Comparison of ENCODE assay signal across 30 cellular contexts in genomic region chr3:129985113-129985512, GRCh38. TPM values are rescaled to one million over a fixed set of nuclear protein-coding genes. Genes with fewer than 3 reads are reported as not detected.
DNase-seq lines count a peak whose midpoint lies in the region; ATAC-seq and TF ChIP-seq lines count a peak whose summit lies in the region.
"Had no signal": no experiment of that assay in that cellular context is flagged by ENCODE, and none has a peak within 500 bp of the region (broad histone marks: within the 10 kb centered on the region; RNA-seq: fewer than 3 reads in every experiment).

No MANE protein-coding gene starts in this region.

- intact Hi-C loops in Right ventricle myocardium inferior (cut with DNase I) = no loop called here
- intact Hi-C loops in cardiac septum (cut with DNase I) = no loop called here
- intact Hi-C loops in upper lobe of right lung (cut with DNase I) = no loop called here
- intact Hi-C loops in naive thymus-derived CD4-positive, alpha-beta T cell (cut with micrococcal nuclease) = no loop called here

- POLR2A ChIA-PET in naive thymus-derived CD4-positive, alpha-beta T cell (lab: Charles Lee) = no interaction called here

- H3K27ac ChIP-seq in upper lobe of right lung = no peak overlapping the region
- H3K27ac ChIP-seq in naive thymus-derived CD4-positive, alpha-beta T cell (ENCODE audit: low read depth, low read length) = no peak overlapping the region
- H3K27ac ChIP-seq: BLaER1 treated with 17β-estradiol and CSF1 and Interleukin-3, amounts not matched to agents 10 nM and 100 nM; dorsolateral prefrontal cortex; parathyroid adenoma; SJCRH30; upper lobe of left lung had no signal

- CTCF ChIA-PET in naive thymus-derived CD4-positive, alpha-beta T cell (lab: Charles Lee) = no interaction called here

- no peaks in the 10 kb centered on the region for H3K36me3 Mint-ChIP-seq in naive thymus-derived CD4-positive, alpha-beta T cell
- H3K36me3 Mint-ChIP-seq: activated CD8-positive, alpha-beta memory T cell treated with anti-CD3 and anti-CD28 coated beads, Interleukin-2, amount 10 ng/mL, durations not matched to agents 7 days and 5 days; activated naive CD4-positive, alpha-beta T cell treated with anti-CD3 and anti-CD28 coated beads, Interleukin-2, amount 50 U/mL, for 24 hours; mesothelial cell of epicardium; natural killer cell treated with Interleukin-12 subunit alpha and Interleukin-12 subunit beta and Interleukin-15 and Interleukin-18, amount 100 ng/mL, for 72 hours had no signal

- no peaks in the 10 kb centered on the region for H3K36me3 ChIP-seq in upper lobe of right lung
- no peaks in the 10 kb centered on the region for H3K36me3 ChIP-seq in naive thymus-derived CD4-positive, alpha-beta T cell (ENCODE audit: control insufficient read depth in 2 of 3, insufficient read depth in 3 of 3, low read length in 3 of 3)
- H3K36me3 ChIP-seq: BLaER1 treated with 17β-estradiol and CSF1 and Interleukin-3, amounts not matched to agents 10 nM and 100 nM; SJCRH30; upper lobe of left lung had no signal

- ATAC-seq in Right ventricle myocardium inferior (peak; percentile 76), upper lobe of right lung (no peak)
- no peak for ATAC-seq in naive thymus-derived CD4-positive, alpha-beta T cell
- ATAC-seq: activated CD8-positive, alpha-beta memory T cell treated with anti-CD3 and anti-CD28 coated beads, Interleukin-2, amount 10 ng/mL, durations not matched to agents 7 days and 5 days; natural killer cell treated with Interleukin-12 subunit alpha and Interleukin-12 subunit beta and Interleukin-15 and Interleukin-18, amount 100 ng/mL, for 72 hours; sciatic nerve; T-helper 17 cell had no signal

- no peak overlapping the region for H3K4me3 Mint-ChIP-seq in naive thymus-derived CD4-positive, alpha-beta T cell
- H3K4me3 Mint-ChIP-seq: activated CD8-positive, alpha-beta memory T cell treated with anti-CD3 and anti-CD28 coated beads, Interleukin-2, amount 10 ng/mL, durations not matched to agents 7 days and 5 days; activated naive CD4-positive, alpha-beta T cell treated with anti-CD3 and anti-CD28 coated beads, Interleukin-2, amount 50 U/mL, for 24 hours; mesothelial cell of epicardium; natural killer cell treated with Interleukin-12 subunit alpha and Interleukin-12 subunit beta and Interleukin-15 and Interleukin-18, amount 100 ng/mL, for 72 hours; T-helper 17 cell had no signal

- no peaks in the 10 kb centered on the region for H3K4me1 ChIP-seq in upper lobe of right lung
- no peaks in the 10 kb centered on the region for H3K4me1 ChIP-seq in naive thymus-derived CD4-positive, alpha-beta T cell (ENCODE audit: control insufficient read depth in 2 of 2, insufficient read depth in 2 of 2, low read length in 2 of 2)
- H3K4me1 ChIP-seq: BLaER1 treated with 17β-estradiol and CSF1 and Interleukin-3, amounts not matched to agents 10 nM and 100 nM; parathyroid adenoma; upper lobe of left lung had no signal

- no peak for TF ChIP-seq CTCF in upper lobe of right lung (IDR thresholded peaks at IDR 0.05)

- H3K4me3 ChIP-seq in upper lobe of right lung = no peak overlapping the region
- no peak overlapping the region for H3K4me3 ChIP-seq in naive thymus-derived CD4-positive, alpha-beta T cell (ENCODE audit: low read length)
- H3K4me3 ChIP-seq: BLaER1 treated with 17β-estradiol and CSF1 and Interleukin-3, amounts not matched to agents 10 nM and 100 nM; dorsolateral prefrontal cortex; SJCRH30; upper lobe of left lung had no signal

- H3K9me3 Mint-ChIP-seq in naive thymus-derived CD4-positive, alpha-beta T cell = peaks cover 0 to 4% (median 0%) of the 10 kb centered on the region in 11 donors
- H3K9me3 Mint-ChIP-seq: activated naive CD4-positive, alpha-beta T cell treated with anti-CD3 and anti-CD28 coated beads, Interleukin-2, amount 50 U/mL, for 24 hours; mesothelial cell of epicardium; natural killer cell treated with Interleukin-12 subunit alpha and Interleukin-12 subunit beta and Interleukin-15 and Interleukin-18, amount 100 ng/mL, for 72 hours had no signal

- H3K27me3 ChIP-seq in upper lobe of right lung = peaks cover 3% of the 10 kb centered on the region
- no peaks in the 10 kb centered on the region for H3K27me3 ChIP-seq in naive thymus-derived CD4-positive, alpha-beta T cell (ENCODE audit: control insufficient read depth in 2 of 2, insufficient read depth in 2 of 2, low read length in 2 of 2)
- H3K27me3 ChIP-seq: BLaER1 treated with 17β-estradiol and CSF1 and Interleukin-3, amounts not matched to agents 10 nM and 100 nM; upper lobe of left lung had no signal

- H3K27me3 Mint-ChIP-seq in naive thymus-derived CD4-positive, alpha-beta T cell = peaks cover 0 to 10% (median 7%) of the 10 kb centered on the region in 5 donors
- H3K27me3 Mint-ChIP-seq: activated naive CD4-positive, alpha-beta T cell treated with anti-CD3 and anti-CD28 coated beads, Interleukin-2, amount 50 U/mL, for 24 hours had no signal

- H3K27ac Mint-ChIP-seq in naive thymus-derived CD4-positive, alpha-beta T cell = no peak overlapping the region
- H3K27ac Mint-ChIP-seq: activated CD8-positive, alpha-beta memory T cell treated with anti-CD3 and anti-CD28 coated beads, Interleukin-2, amount 10 ng/mL, durations not matched to agents 7 days and 5 days; activated naive CD4-positive, alpha-beta T cell treated with anti-CD3 and anti-CD28 coated beads, Interleukin-2, amount 50 U/mL, for 24 hours; mesothelial cell of epicardium; natural killer cell treated with Interleukin-12 subunit alpha and Interleukin-12 subunit beta and Interleukin-15 and Interleukin-18, amount 100 ng/mL, for 72 hours; T-helper 17 cell had no signal

- DNase-seq in Right ventricle myocardium inferior (ENCODE audit: missing footprints) = peak; percentile 71
- DNase-seq in cardiac septum (ENCODE audit: low spot score) = no peak
- DNase-seq in NCI-H146 treated with DMSO at 0.1 percent for 48 hours (lab: John Stamatoyannopoulos, UW; ENCODE audit: unreplicated experiment) = peak; percentile 30
- peak; percentile 70 for DNase-seq in NCI-H69 (lab: John Stamatoyannopoulos, UW)
- peak; percentile 34 for DNase-seq in upper lobe of right lung
- no peak for DNase-seq in superior temporal gyrus (ENCODE audit: extremely low spot score)
- no peak for DNase-seq in NCI-H1048 (lab: John Stamatoyannopoulos, UW)
- DNase-seq in naive thymus-derived CD4-positive, alpha-beta T cell = no peak
- DNase-seq: activated CD4-positive, alpha-beta T cell treated with anti-CD3 and anti-CD28 coated beads for 48 hours; activated CD8-positive, alpha-beta memory T cell treated with anti-CD3 and anti-CD28 coated beads, Interleukin-2, amount 10 ng/mL, durations not matched to agents 7 days and 5 days; anterior cingulate cortex; central memory CD4-positive, alpha-beta T cell; dorsolateral prefrontal cortex; NCI-H774; SJCRH30; stimulated activated CD4-positive, alpha-beta T cell treated with anti-CD3 and anti-CD28 coated beads, Interleukin-15, amount 100 ng/mL, for 24 hours; stimulated activated CD8-positive, alpha-beta memory T cell treated with anti-CD3 and anti-CD28 coated beads, Interleukin-4, amount 100 ng/mL, for 48 hours; T-helper 17 cell; upper lobe of left lung had no signal

- no peaks in the 10 kb centered on the region for H3K4me1 Mint-ChIP-seq in naive thymus-derived CD4-positive, alpha-beta T cell
- H3K4me1 Mint-ChIP-seq: activated CD8-positive, alpha-beta memory T cell treated with anti-CD3 and anti-CD28 coated beads, Interleukin-2, amount 10 ng/mL, durations not matched to agents 7 days and 5 days; activated naive CD4-positive, alpha-beta T cell treated with anti-CD3 and anti-CD28 coated beads, Interleukin-2, amount 50 U/mL, for 24 hours had no signal

- no peaks in the 10 kb centered on the region for H3K9me3 ChIP-seq in upper lobe of right lung
- no peaks in the 10 kb centered on the region for H3K9me3 ChIP-seq in naive thymus-derived CD4-positive, alpha-beta T cell (ENCODE audit: control insufficient read depth in 2 of 3, low read length in 3 of 3)
- H3K9me3 ChIP-seq: BLaER1 treated with 17β-estradiol and CSF1 and Interleukin-3, amounts not matched to agents 10 nM and 100 nM; SJCRH30; upper lobe of left lung had no signal

RNA-seq across cellular contexts. Expression of gene TRH, which starts 10.6 kb away (rescaled TPM):
- total RNA-seq in Right ventricle myocardium inferior (not detected), cardiac septum (not detected), upper lobe of right lung (not detected)
- not detected for total RNA-seq in naive thymus-derived CD4-positive, alpha-beta T cell
- not detected for polyA plus RNA-seq in naive thymus-derived CD4-positive, alpha-beta T cell
- total RNA-seq: A673; activated CD8-positive, alpha-beta memory T cell treated with anti-CD3 and anti-CD28 coated beads, Interleukin-2, amount 10 ng/mL, durations not matched to agents 7 days and 5 days; endothelial cell of umbilical vein; G401; H1; LHCN-M2; natural killer cell treated with Interleukin-12 subunit alpha and Interleukin-12 subunit beta and Interleukin-15 and Interleukin-18, amount 100 ng/mL, for 72 hours; sciatic nerve; SJCRH30; T-helper 17 cell had no signal
- polyA plus RNA-seq: endothelial cell of umbilical vein, H1 had no signal

Comparison
In these comparisons a context has a peak if more than half of its experiments do, and no peak if none do; other contexts are left out.
1. DNase-seq: peak in Right ventricle myocardium inferior (single experiment), NCI-H146 treated with DMSO at 0.1 percent for 48 hours (single experiment), NCI-H69 (single experiment) and upper lobe of right lung (single experiment); none in cardiac septum (single experiment), superior temporal gyrus (single experiment), NCI-H1048 (single experiment) and naive thymus-derived CD4-positive, alpha-beta T cell (0 of 9).